ENCODE assay signal across 11 cellular contexts in genomic region chr1:94929351-94929814, GRCh38. TPM values are rescaled to one million over a fixed set of nuclear protein-coding genes. Genes with fewer than 3 reads are reported as not detected.
A peak's percentile ranks its signal among the peaks of the same experiment; 100 is the strongest.
DNase-seq lines count a peak whose midpoint lies in the region; ATAC-seq and TF ChIP-seq lines count a peak whose summit lies in the region.
"Had no signal": no experiment of that assay in that cellular context is flagged by ENCODE, and none has a peak within 500 bp of the region (broad histone marks: within the 10 kb centered on the region; RNA-seq: fewer than 3 reads in every experiment).

No MANE protein-coding gene starts in this region.

- H3K27ac ChIP-seq in brain microvascular endothelial cell (no peak overlapping the region), lung (ENCODE audit: low read depth in 1 of 2, low read length in 1 of 2) (peak overlapping the region in 1 of 2 donors; percentile 82)

- H3K9me3 ChIP-seq in lung (ENCODE audit: control insufficient read depth in 2 of 2, insufficient read depth in 1 of 2, low read length in 1 of 2) (no peaks in the 10 kb centered on the region), skeletal muscle satellite cell (replicated peaks; ENCODE audit: low read length) (no peaks in the 10 kb centered on the region)

- H3K9ac ChIP-seq in skeletal muscle satellite cell (ENCODE audit: low read depth, low read length): peak overlapping the region; percentile 94

- no peak for TF ChIP-seq CTCF in brain microvascular endothelial cell (IDR thresholded peaks at IDR 0.05; ENCODE audit: low read depth, low read length, missing control alignments)
- no peak for TF ChIP-seq CTCF in lung (IDR thresholded peaks at IDR 0.05; ENCODE audit: control extremely low read depth, extremely low read depth)

- peaks cover 6 to 9% of the 10 kb centered on the region in 2 donors for H3K4me1 ChIP-seq in lung (ENCODE audit: control insufficient read depth in 2 of 2, insufficient read depth in 2 of 2, low read length in 2 of 2)
- peaks cover 22% of the 10 kb centered on the region for H3K4me1 ChIP-seq in skeletal muscle satellite cell (ENCODE audit: control insufficient read depth, insufficient read depth, low read length)

- H3K27me3 ChIP-seq in brain microvascular endothelial cell (replicated peaks) (no peaks in the 10 kb centered on the region), lung (ENCODE audit: control insufficient read depth, insufficient read depth) (no peaks in the 10 kb centered on the region), skeletal muscle satellite cell (ENCODE audit: control insufficient read depth, insufficient read depth, low read length) (no peaks in the 10 kb centered on the region)

- ATAC-seq in lung (ENCODE audit: insufficient read depth, low FRiP score): no peak
- ATAC-seq in HG02623 (IDR thresholded peaks at IDR 0.05; ENCODE audit: unreplicated experiment): no peak

- DNase-seq in HCEC 1CT: peak; percentile 13
- no peak for DNase-seq in brain microvascular endothelial cell
- peak; percentile 49 for DNase-seq in lung (ENCODE audit: low spot score)
- DNase-seq in NCI-H1105 (lab: John Stamatoyannopoulos, UW): no peak
- no peak for DNase-seq in G401 (ENCODE audit: low spot score)
- DNase-seq in activated CD4-positive, CD25-positive, alpha-beta regulatory T cell treated with anti-CD3 and anti-CD28 coated beads, Interleukin-2, amount 50 U/mL, for 72 hours: no peak
- DNase-seq: DMS153; NCI-H1092; NK-92 treated with Interleukin-12 subunit alpha and Interleukin-12 subunit beta, amount 100 ng/mL, for 24 hours had no signal

- 65 to 85% methylated on average over 7 of the region's 7 CpGs for WGBS in lung, 2 donors

- H3K36me3 ChIP-seq in brain microvascular endothelial cell (replicated peaks): no peaks in the 10 kb centered on the region
- peaks cover 0 to 1% of the 10 kb centered on the region in 2 donors for H3K36me3 ChIP-seq in lung (ENCODE audit: control insufficient read depth in 2 of 2, insufficient read depth in 2 of 2, low read length in 2 of 2)
- H3K36me3 ChIP-seq in skeletal muscle satellite cell (ENCODE audit: insufficient read depth, low read length): no peaks in the 10 kb centered on the region

- in situ Hi-C loops in brain microvascular endothelial cell (cut with HindIII; ENCODE audit: low pct_ligation_motif_present, low sequenced_read_pairs): no loop called here
- in situ Hi-C loops in G401 (cut with HindIII; ENCODE audit: low sequenced_read_pairs): no loop called here

- peak overlapping the region; percentile 83 for H3K4me2 ChIP-seq in skeletal muscle satellite cell (ENCODE audit: low read length)

- H3K4me3 ChIP-seq in brain microvascular endothelial cell (ENCODE audit: low read depth, low read length) (peak overlapping the region; percentile 18), lung (peak overlapping the region; percentile 16), skeletal muscle satellite cell (ENCODE audit: low read length) (peak overlapping the region; percentile 84)

RNA-seq across cellular contexts. Expression of gene CNN3, which starts 2.5 kb away (rescaled TPM):
- 100 to 1,000 TPM; 210 to 265 TPM for total RNA-seq in lung
- 100 to 1,000 TPM in 1 of 2 donors, 10 to 100 TPM in 1; 79.9 to 154 TPM for polyA plus RNA-seq in lung
- total RNA-seq in skeletal muscle satellite cell (2012; rRNA removed): 103 and 111 TPM in 2 replicates
- total RNA-seq in G401 (2014; rRNA removed; shearing (Covaris generic)): 142 and 206 TPM in 2 replicates

Comparison
In these comparisons a context has a peak if more than half of its experiments do, and no peak if none do; other contexts are left out.
1. DNase-seq: peak in HCEC 1CT (single experiment) and lung (single experiment); none in brain microvascular endothelial cell (single experiment), NCI-H1105 (single experiment), G401 (single experiment) and activated CD4-positive, CD25-positive, alpha-beta regulatory T cell treated with anti-CD3 and anti-CD28 coated beads, Interleukin-2, amount 50 U/mL, for 72 hours (single experiment).
2. H3K4me3 ChIP-seq: peak in every context shown above with its lines; median percentile 84 in skeletal muscle satellite cell; 18 in brain microvascular endothelial cell; 16 in lung.